2 cellular contexts compared by ENCODE assay signal in the genomic region with DNA sequence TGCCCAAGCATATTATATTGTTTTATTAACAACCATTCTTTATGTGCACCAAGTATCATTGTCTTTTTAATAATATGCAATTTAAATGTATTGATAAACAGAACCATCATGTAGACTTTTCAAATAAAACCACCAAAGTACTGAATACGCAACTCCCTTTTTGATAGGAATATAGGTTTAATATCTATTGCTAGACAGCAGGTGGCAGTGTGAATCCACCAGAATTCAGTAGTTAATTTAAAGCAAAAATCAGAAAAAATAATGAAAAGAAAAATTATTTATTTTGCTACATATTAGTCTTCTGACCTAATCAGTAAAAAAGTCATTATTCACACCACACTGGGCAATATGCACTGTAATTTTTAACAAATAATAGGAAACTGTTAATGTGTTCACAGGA.
TF ChIP-seq lines count a peak whose summit lies in the region.

No MANE protein-coding gene starts in this region.

TF ChIP-seq in IMR-90, 13 proteins besides CTCF, POLR2A, EP300 and RAD21 (continued from another document):
- peak; percentile 58 for TF ChIP-seq SMC3 (IDR thresholded peaks at IDR 0.05; ENCODE audit: low read depth, low read length)

TF ChIP-seq in WTC11, 78 proteins besides CTCF, POLR2A, EP300 and RAD21 (continued from another document):
- no peak for TF ChIP-seq ATF1 (CRISPR knock-in tag; IDR thresholded peaks at IDR 0.05)
- TF ChIP-seq MYBL2 (CRISPR knock-in tag; IDR thresholded peaks at IDR 0.05): no peak
- TF ChIP-seq JAZF1 (CRISPR knock-in tag; IDR thresholded peaks at IDR 0.05): no peak
